8 cellular contexts compared by ENCODE assay signal in the genomic region with DNA sequence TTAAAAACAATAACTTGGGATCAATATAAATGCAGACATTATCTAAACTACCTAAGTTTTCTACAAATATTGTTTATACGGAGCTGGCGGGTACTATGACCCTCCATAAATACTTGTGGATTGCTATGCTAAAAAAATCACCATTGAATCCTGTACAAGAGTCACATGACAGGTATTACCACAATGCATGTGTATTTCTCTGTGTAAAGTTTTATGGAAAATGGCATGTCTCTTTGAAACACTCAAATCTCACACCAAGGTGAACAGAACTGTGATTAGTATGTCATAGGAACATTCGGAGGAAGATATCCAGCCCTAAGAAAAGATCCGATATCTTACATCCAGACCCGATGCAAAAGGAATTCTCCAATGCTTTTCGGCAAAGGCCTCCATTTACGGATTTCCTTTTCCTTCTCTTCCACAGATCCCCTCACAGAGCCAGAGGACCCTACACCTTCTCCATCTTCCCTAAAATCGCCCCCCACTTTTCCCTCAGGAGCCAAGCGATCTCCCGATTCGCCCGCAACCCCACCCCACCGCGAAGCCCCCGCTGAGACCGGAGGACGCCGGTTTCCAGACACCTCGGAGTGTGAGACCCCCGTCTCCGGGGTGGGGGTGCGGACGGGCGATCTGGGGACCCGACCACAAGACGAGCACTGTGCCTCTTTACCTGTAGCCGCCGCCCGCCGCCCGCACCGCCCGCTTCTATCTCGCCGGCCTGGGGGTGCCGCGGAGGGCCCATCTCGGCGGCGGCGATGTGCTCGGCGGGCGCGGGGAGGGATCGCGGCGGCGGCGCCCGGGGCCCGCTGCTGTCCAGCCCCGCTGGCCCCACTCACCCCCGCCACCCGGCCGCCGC. TPM values are rescaled to one million over a fixed set of nuclear protein-coding genes. Genes with fewer than 3 reads are reported as not detected.
DNase-seq lines count a peak whose midpoint lies in the region; ATAC-seq and TF ChIP-seq lines count a peak whose summit lies in the region.

No MANE protein-coding gene starts in this region.

- H3K27ac Mint-ChIP-seq in activated T-cell treated with anti-CD3 and anti-CD28 coated beads, Interleukin-2, amount 50 U/mL, for 72 hours, result peak overlapping the region; percentile 97

- no peaks in the 10 kb centered on the region for H3K27me3 ChIP-seq in skeletal muscle tissue (ENCODE audit: control insufficient read depth in 3 of 3, insufficient read depth in 3 of 3, low read length in 3 of 3)

- H3K9me3 ChIP-seq in skeletal muscle tissue (ENCODE audit: control insufficient read depth in 3 of 3, low read length in 3 of 3), result no peaks in the 10 kb centered on the region

- no peak for TF ChIP-seq CTCF in GM12875 (IDR thresholded peaks at IDR 0.05; ENCODE audit: borderline replicate concordance, insufficient read depth, low read depth, low read length)

- peak overlapping the region; percentile 67 for H3K27ac ChIP-seq in skeletal muscle tissue (ENCODE audit: low read depth, low read length)

- H3K4me3 ChIP-seq in GM12875 (ENCODE audit: low read depth, low read length) (peak overlapping the region; percentile 60), iPS-11a (ENCODE audit: low read depth, low read length) (peak overlapping the region; percentile 79), skeletal muscle tissue (ENCODE audit: low read length in 3 of 3) (peak overlapping the region; percentile 70 to 82 (median 72))

- H3K9ac ChIP-seq in skeletal muscle tissue (ENCODE audit: low read depth in 1 of 3, low read length in 3 of 3), result peak overlapping the region; percentile 54 to 81 (median 70)

- H3K36me3 Mint-ChIP-seq in activated T-cell treated with anti-CD3 and anti-CD28 coated beads, Interleukin-2, amount 50 U/mL, for 72 hours (ENCODE audit: insufficient read depth in 2 of 2), result peaks cover 0 to 5% of the 10 kb centered on the region in 2 donors

- H3K9me3 Mint-ChIP-seq in activated T-cell treated with anti-CD3 and anti-CD28 coated beads, Interleukin-2, amount 50 U/mL, for 72 hours, result no peaks in the 10 kb centered on the region

- H3K4me1 Mint-ChIP-seq in activated T-cell treated with anti-CD3 and anti-CD28 coated beads, Interleukin-2, amount 50 U/mL, for 72 hours (ENCODE audit: low read depth), result peaks cover 19% of the 10 kb centered on the region

- ATAC-seq in HG02759 (IDR thresholded peaks at IDR 0.05; ENCODE audit: unreplicated experiment), result peak; percentile 8
- no peak for ATAC-seq in activated T-cell treated with anti-CD3 and anti-CD28 coated beads, Interleukin-2, amount 50 U/mL, for 72 hours (replicated peaks in 1 of 2)

- H3K4me3 Mint-ChIP-seq in activated T-cell treated with anti-CD3 and anti-CD28 coated beads, Interleukin-2, amount 50 U/mL, for 72 hours, result peak overlapping the region; percentile 89 to 99

- DNase-seq in activated T-cell treated with anti-CD3 and anti-CD28 coated beads, Interleukin-2, amount 50 U/mL, for 72 hours, result no peak
- DNase-seq in HUDEP-2 (lab: John Stamatoyannopoulos, UW; ENCODE audit: unreplicated experiment in 76 of 76), result no peak
- no peak for DNase-seq in stimulated activated CD4-positive, alpha-beta T cell treated with anti-CD3 and anti-CD28 coated beads, Interleukin-4, amount 100 ng/mL, for 1 hour
- no peak for DNase-seq in RPMI8226

- H3K36me3 ChIP-seq in skeletal muscle tissue (ENCODE audit: control insufficient read depth in 3 of 3, insufficient read depth in 3 of 3, low read length in 3 of 3), result peaks cover 0 to 6% (median 5%) of the 10 kb centered on the region in 3 donors

- H3K27me3 Mint-ChIP-seq in activated T-cell treated with anti-CD3 and anti-CD28 coated beads, Interleukin-2, amount 50 U/mL, for 72 hours (ENCODE audit: low read depth), result no peaks in the 10 kb centered on the region

- H3K4me1 ChIP-seq in skeletal muscle tissue (ENCODE audit: control insufficient read depth in 3 of 3, insufficient read depth in 3 of 3, low read length in 3 of 3), result peaks cover 4 to 15% (median 9%) of the 10 kb centered on the region in 3 donors

RNA-seq across cellular contexts. Expression of a gene that starts 1.2 kb away (rescaled TPM):
- 10 to 100 TPM; 32.7 to 33.3 TPM for total RNA-seq in activated T-cell treated with anti-CD3 and anti-CD28 coated beads, Interleukin-2, amount 50 U/mL, for 72 hours
- 3.1 TPM for total RNA-seq in skeletal muscle tissue
